Comparison of ENCODE assay signal across 8 cellular contexts in genomic region chr19:7366701-7367420, GRCh38. TPM values are rescaled to one million over a fixed set of nuclear protein-coding genes. Genes with fewer than 3 reads are reported as not detected.
DNase-seq lines count a peak whose midpoint lies in the region; ATAC-seq and TF ChIP-seq lines count a peak whose summit lies in the region.

No MANE protein-coding gene starts in this region.

- no peak overlapping the region for H3K27ac ChIP-seq in osteoblast (ENCODE audit: low read depth, low read length)

- no peak overlapping the region for H3K4me3 ChIP-seq in osteoblast (ENCODE audit: insufficient read depth, low read length)

- no peak for ATAC-seq in GM18517 (IDR thresholded peaks at IDR 0.05; ENCODE audit: unreplicated experiment)

- H4K20me1 ChIP-seq in osteoblast (ENCODE audit: insufficient read depth, low read length), result no peaks in the 10 kb centered on the region

- peaks cover 3% of the 10 kb centered on the region for H3K27me3 ChIP-seq in osteoblast (ENCODE audit: insufficient read depth, low read length)

- H3K9me3 ChIP-seq in osteoblast (ENCODE audit: low read depth, low read length), result no peaks in the 10 kb centered on the region

- H3K4me1 ChIP-seq in osteoblast (ENCODE audit: insufficient read depth, low read length), result peaks cover 7% of the 10 kb centered on the region

- no peaks in the 10 kb centered on the region for H3K79me2 ChIP-seq in osteoblast (ENCODE audit: insufficient read depth, low read length)

- TF ChIP-seq CTCF in chondrocyte (IDR thresholded peaks at IDR 0.05) (peak; percentile 69), osteoblast (IDR thresholded peaks at IDR 0.05; ENCODE audit: extremely low read depth, low read depth, low read length) (peak; percentile 26)

- H3K4me1 Mint-ChIP-seq in chondrocyte (ENCODE audit: low read depth), result peaks cover 4% of the 10 kb centered on the region

- H2AFZ ChIP-seq in osteoblast (ENCODE audit: low read length), result no peak overlapping the region

- H3K27ac Mint-ChIP-seq in chondrocyte (ENCODE audit: unreplicated experiment), result no peak overlapping the region

- peak; percentile 50 for DNase-seq in stimulated activated CD4-positive, alpha-beta T cell treated with anti-CD3 and anti-CD28 coated beads, Interleukin-4, amount 100 ng/mL, for 24 hours
- no peak for DNase-seq in stimulated activated CD4-positive, alpha-beta T cell treated with anti-CD3 and anti-CD28 coated beads, Interleukin-4, amount 100 ng/mL, for 1 hour
- DNase-seq in OCI-M1 (lab: John Stamatoyannopoulos, UW) (peak; percentile 38), chondrocyte (ENCODE audit: low spot score) (no peak), osteoblast (ENCODE audit: insufficient read length, low spot score, missing footprints) (no peak), occipital lobe (lab: John Stamatoyannopoulos, UW) (no peak), GM19238 (ENCODE audit: insufficient read length, low spot score) (no peak)

- H3K36me3 ChIP-seq in osteoblast (ENCODE audit: insufficient read depth, low read length), result no peaks in the 10 kb centered on the region

- H3K4me3 Mint-ChIP-seq in chondrocyte (ENCODE audit: unreplicated experiment), result no peak overlapping the region

- H3K4me2 ChIP-seq in osteoblast (ENCODE audit: insufficient read depth, low read length), result no peak overlapping the region

- peaks cover 36% of the 10 kb centered on the region for H3K27me3 Mint-ChIP-seq in chondrocyte (ENCODE audit: low read depth)

- peaks cover 2% of the 10 kb centered on the region for H3K36me3 Mint-ChIP-seq in chondrocyte (ENCODE audit: low read depth)

- H3K9me3 Mint-ChIP-seq in chondrocyte (ENCODE audit: low read depth), result peaks cover 4% of the 10 kb centered on the region

RNA-seq across cellular contexts. Expression of gene ARHGEF18, which starts 18.1 kb away (rescaled TPM):
- total RNA-seq in chondrocyte (29.9 to 36.4 TPM (median 34.1 TPM) in 3 replicates), osteoblast (32.1 and 44.5 TPM in 2 replicates), occipital lobe (28.7 TPM)

Comparison
In these comparisons a context has a peak if more than half of its experiments do, and no peak if none do; other contexts are left out.
1. DNase-seq: peak in stimulated activated CD4-positive, alpha-beta T cell treated with anti-CD3 and anti-CD28 coated beads, Interleukin-4, amount 100 ng/mL, for 24 hours (single experiment) and OCI-M1 (single experiment); none in stimulated activated CD4-positive, alpha-beta T cell treated with anti-CD3 and anti-CD28 coated beads, Interleukin-4, amount 100 ng/mL, for 1 hour (single experiment), chondrocyte (single experiment), osteoblast (single experiment), occipital lobe (single experiment) and GM19238 (single experiment).